Comparison of ENCODE assay signal across 14 cellular contexts in the genomic region with DNA sequence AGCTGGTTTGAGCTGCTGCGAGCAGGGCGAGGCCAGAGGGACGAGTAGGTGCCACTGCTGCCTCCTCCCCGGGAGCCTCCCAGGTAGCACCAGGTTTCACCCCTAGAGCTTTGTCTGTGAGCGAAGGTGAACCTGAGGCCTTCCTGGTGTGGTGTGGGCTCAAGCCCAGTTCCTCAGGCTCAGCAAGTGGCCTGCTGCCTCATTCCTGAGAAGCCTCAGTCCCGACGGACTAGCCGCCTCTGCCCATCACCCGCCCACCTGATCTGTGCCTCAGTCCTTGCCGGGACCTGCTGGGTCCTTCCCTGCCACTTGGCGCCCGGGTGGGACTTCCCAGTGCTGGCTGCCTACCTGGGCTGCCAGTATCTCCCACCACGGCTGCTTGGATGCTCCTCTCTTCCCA. TPM values are rescaled to one million over a fixed set of nuclear protein-coding genes. Genes with fewer than 3 reads are reported as not detected.
DNase-seq lines count a peak whose midpoint lies in the region; ATAC-seq lines count a peak whose summit lies in the region.
"Had no signal": no experiment of that assay in that cellular context is flagged by ENCODE, and none has a peak within 500 bp of the region (broad histone marks: within the 10 kb centered on the region; RNA-seq: fewer than 3 reads in every experiment).

No MANE protein-coding gene starts in this region.

- peak overlapping the region; percentile 87 for H3K27ac ChIP-seq in KOPT-K1 (ENCODE audit: low read depth, low read length, poor library complexity, severe bottlenecking)
- H3K27ac ChIP-seq: A549, HL-60, left lung had no signal

- H3K36me3 ChIP-seq in KOPT-K1 (ENCODE audit: insufficient read depth, low read length): peaks cover 8% of the 10 kb centered on the region; the same call in 1 of the 2 replicates
- H3K36me3 ChIP-seq in HAP-1 (replicated peaks): no peaks in the 10 kb centered on the region
- H3K36me3 ChIP-seq: left lung had no signal

- no peak for ATAC-seq in HG02678 (IDR thresholded peaks at IDR 0.05; ENCODE audit: unreplicated experiment)
- ATAC-seq: A549, left lung had no signal

- no peaks in the 10 kb centered on the region for H3K27me3 Mint-ChIP-seq in activated CD4-positive, alpha-beta T cell treated with anti-CD3 and anti-CD28 coated beads, Interleukin-2, amount 10 ng/mL, durations not matched to agents 24 days and 14 days
- H3K27me3 Mint-ChIP-seq in activated naive CD8-positive, alpha-beta T cell treated with anti-CD3 and anti-CD28 coated beads for 36 hours: no peaks in the 10 kb centered on the region

- H3K36me3 Mint-ChIP-seq in activated CD4-positive, alpha-beta T cell treated with anti-CD3 and anti-CD28 coated beads, Interleukin-2, amount 10 ng/mL, durations not matched to agents 24 days and 14 days (ENCODE audit: low read depth): peaks cover 31% of the 10 kb centered on the region
- H3K36me3 Mint-ChIP-seq in activated naive CD8-positive, alpha-beta T cell treated with anti-CD3 and anti-CD28 coated beads for 36 hours: peaks cover 24% of the 10 kb centered on the region

- no peak for DNase-seq in activated CD4-positive, alpha-beta T cell treated with anti-CD3 and anti-CD28 coated beads, Interleukin-2, amount 10 ng/mL, durations not matched to agents 24 days and 14 days
- no peak for DNase-seq in activated CD4-positive, alpha-beta T cell treated with anti-CD3 and anti-CD28 coated beads, Interleukin-2, amount 50 U/mL, for 4 hours
- peak; percentile 12 for DNase-seq in activated naive CD8-positive, alpha-beta T cell treated with anti-CD3 and anti-CD28 coated beads for 36 hours
- peak; percentile 32 for DNase-seq in stimulated activated CD8-positive, alpha-beta memory T cell treated with anti-CD3 and anti-CD28 coated beads, Interleukin-4, amount 100 ng/mL, for 48 hours
- DNase-seq in globus pallidus (ENCODE audit: low spot score) (no peak), HAP-1 (ENCODE audit: low spot score in 2 of 2) (no peak)
- DNase-seq: HFFc6, NCI-H2029, NCI-H69 had no signal

- no peaks in the 10 kb centered on the region for H3K4me1 ChIP-seq in HAP-1

- peak overlapping the region; percentile 96 for H3K27ac Mint-ChIP-seq in activated CD4-positive, alpha-beta T cell treated with anti-CD3 and anti-CD28 coated beads, Interleukin-2, amount 10 ng/mL, durations not matched to agents 24 days and 14 days
- H3K27ac Mint-ChIP-seq in activated naive CD8-positive, alpha-beta T cell treated with anti-CD3 and anti-CD28 coated beads for 36 hours: peak overlapping the region; percentile 77
- H3K27ac Mint-ChIP-seq: HFFc6 had no signal

- no peak overlapping the region for H3K4me3 ChIP-seq in HAP-1
- H3K4me3 ChIP-seq: A549 had no signal

- in situ Hi-C loops in HAP-1 (cut with MboI; ENCODE audit: low sequenced_read_pairs): no loop called here

- H3K9me3 Mint-ChIP-seq in activated CD4-positive, alpha-beta T cell treated with anti-CD3 and anti-CD28 coated beads, Interleukin-2, amount 10 ng/mL, durations not matched to agents 24 days and 14 days: peaks cover 5% of the 10 kb centered on the region
- H3K9me3 Mint-ChIP-seq in activated naive CD8-positive, alpha-beta T cell treated with anti-CD3 and anti-CD28 coated beads for 36 hours: peaks cover 5% of the 10 kb centered on the region

- intact Hi-C loops in activated CD4-positive, alpha-beta T cell treated with anti-CD3 and anti-CD28 coated beads, Interleukin-2, amount 10 ng/mL, durations not matched to agents 24 days and 14 days (cut with micrococcal nuclease): loop anchor here (5.0 kb wide), 1 partner anchor 73 kb away; the partner anchor contains the start of gene CLUAP1

- H3K9me3 ChIP-seq in KOPT-K1 (ENCODE audit: insufficient read depth, low read length, poor library complexity, severe bottlenecking) (peaks cover 9% of the 10 kb centered on the region), HAP-1 (peaks cover 3% of the 10 kb centered on the region; the same call in 1 of the 2 replicates)

- H3K27me3 ChIP-seq in HAP-1 (ENCODE audit: low read depth): no peaks in the 10 kb centered on the region

- peak overlapping the region; percentile 98 for H3K4me3 Mint-ChIP-seq in activated CD4-positive, alpha-beta T cell treated with anti-CD3 and anti-CD28 coated beads, Interleukin-2, amount 10 ng/mL, durations not matched to agents 24 days and 14 days
- H3K4me3 Mint-ChIP-seq in activated naive CD8-positive, alpha-beta T cell treated with anti-CD3 and anti-CD28 coated beads for 36 hours: peak overlapping the region; percentile 94
- H3K4me3 Mint-ChIP-seq: HFFc6 had no signal

- peaks cover 47% of the 10 kb centered on the region for H3K4me1 Mint-ChIP-seq in activated CD4-positive, alpha-beta T cell treated with anti-CD3 and anti-CD28 coated beads, Interleukin-2, amount 10 ng/mL, durations not matched to agents 24 days and 14 days
- H3K4me1 Mint-ChIP-seq in activated naive CD8-positive, alpha-beta T cell treated with anti-CD3 and anti-CD28 coated beads for 36 hours: peaks cover 48% of the 10 kb centered on the region

RNA-seq across cellular contexts. Expression of gene NLRC3, which starts 1.7 kb away (rescaled TPM):
- 19.1 and 22.1 TPM in 2 replicates for total RNA-seq in activated CD4-positive, alpha-beta T cell treated with anti-CD3 and anti-CD28 coated beads, Interleukin-2, amount 10 ng/mL, durations not matched to agents 24 days and 14 days
- total RNA-seq in activated naive CD8-positive, alpha-beta T cell treated with anti-CD3 and anti-CD28 coated beads for 36 hours: 10 to 100 TPM; 12.3 to 12.5 TPM
- total RNA-seq: HFFc6 had no signal

RNA-seq across cellular contexts. Expression of gene SLX4, which starts 35.9 kb away (rescaled TPM):
- total RNA-seq in activated CD4-positive, alpha-beta T cell treated with anti-CD3 and anti-CD28 coated beads, Interleukin-2, amount 10 ng/mL, durations not matched to agents 24 days and 14 days: 10.6 and 10.9 TPM in 2 replicates
- total RNA-seq in activated naive CD8-positive, alpha-beta T cell treated with anti-CD3 and anti-CD28 coated beads for 36 hours: 1 to 10 TPM; 9.1 to 9.3 TPM

Comparison
In these comparisons a context has a peak if more than half of its experiments do, and no peak if none do; other contexts are left out.
1. DNase-seq: peak in activated naive CD8-positive, alpha-beta T cell treated with anti-CD3 and anti-CD28 coated beads for 36 hours (single experiment) and stimulated activated CD8-positive, alpha-beta memory T cell treated with anti-CD3 and anti-CD28 coated beads, Interleukin-4, amount 100 ng/mL, for 48 hours (single experiment); none in activated CD4-positive, alpha-beta T cell treated with anti-CD3 and anti-CD28 coated beads, Interleukin-2, amount 10 ng/mL, durations not matched to agents 24 days and 14 days (single experiment), activated CD4-positive, alpha-beta T cell treated with anti-CD3 and anti-CD28 coated beads, Interleukin-2, amount 50 U/mL, for 4 hours (0 of 2), globus pallidus (single experiment) and HAP-1 (0 of 2).